In the genomic region with DNA sequence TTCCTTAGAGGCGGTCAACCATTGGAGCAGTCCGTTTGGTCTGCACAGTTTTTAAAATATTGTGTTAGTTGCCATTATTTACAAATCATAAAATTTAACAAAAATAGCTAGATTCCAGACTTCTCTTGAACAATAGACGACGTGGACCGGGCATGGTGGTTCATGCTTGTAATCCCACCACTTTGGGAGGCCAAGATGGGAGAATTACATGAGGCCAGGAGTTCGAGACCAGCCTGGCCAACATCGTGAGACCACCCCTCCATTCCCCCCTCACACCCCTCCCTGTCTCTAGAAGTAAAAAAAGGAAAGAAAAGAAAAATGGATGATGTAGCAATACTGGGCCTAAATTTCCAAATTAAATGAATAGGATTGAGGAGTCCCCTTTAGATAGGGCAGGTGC, we compare ENCODE assay signal across 12 cellular contexts. TPM values are rescaled to one million over a fixed set of nuclear protein-coding genes. Genes with fewer than 3 reads are reported as not detected.
DNase-seq lines count a peak whose midpoint lies in the region; ATAC-seq, FAIRE-seq and TF ChIP-seq lines count a peak whose summit lies in the region.
"Had no signal": no experiment of that assay in that cellular context is flagged by ENCODE, and none has a peak within 500 bp of the region (broad histone marks: within the 10 kb centered on the region; RNA-seq: fewer than 3 reads in every experiment).

No MANE protein-coding gene starts in this region.

- H3K4me1 ChIP-seq in BLaER1 treated with 17β-estradiol and CSF1 and Interleukin-3, amounts not matched to agents 10 nM and 100 nM, result peaks cover 11 to 61% (median 26%) of the 10 kb centered on the region in 10 experiments
- no peaks in the 10 kb centered on the region; the same call in 1 of the 2 replicates for H3K4me1 ChIP-seq in HUES6 (ENCODE audit: control insufficient read depth, insufficient read depth, low read length)

- H3K9ac ChIP-seq in BLaER1 treated with 17β-estradiol and CSF1 and Interleukin-3, amounts not matched to agents 10 nM and 100 nM, result peak overlapping the region in 6 of 11 experiments; percentile 76 to 91 (median 87); a peak in 12 of 22 replicates
- H3K9ac ChIP-seq in HUES6 (ENCODE audit: low read length), result no peak overlapping the region

- H3K9me3 ChIP-seq in BLaER1 treated with 17β-estradiol and CSF1 and Interleukin-3, amounts not matched to agents 10 nM and 100 nM (replicated peaks in 1 of 11), result no peaks in the 10 kb centered on the region
- H3K9me3 ChIP-seq in HUES6 (ENCODE audit: control insufficient read depth, insufficient read depth, low read depth, low read length), result no peaks in the 10 kb centered on the region
- no peaks in the 10 kb centered on the region for H3K9me3 ChIP-seq in WERI-Rb-1 (ENCODE audit: severe bottlenecking)

- POLR2A ChIA-PET in naive thymus-derived CD8-positive, alpha-beta T cell (lab: Charles Lee), result interaction anchor here (1.2 kb wide), 1 partner anchor 48 kb away, joined by 4 read pairs; a partner anchor contains a TSS

- no peaks in the 10 kb centered on the region for H3K36me3 ChIP-seq in BLaER1 treated with 17β-estradiol and CSF1 and Interleukin-3, amounts not matched to agents 10 nM and 100 nM
- H3K36me3 ChIP-seq in HUES6 (ENCODE audit: control insufficient read depth, insufficient read depth, low read length), result no peaks in the 10 kb centered on the region
- H3K36me3 ChIP-seq in WERI-Rb-1, result no peaks in the 10 kb centered on the region

- no peak for FAIRE-seq in GM12891 (lab: Jason Lieb, UNC)
- no peak for FAIRE-seq in frontal cortex (lab: Jason Lieb, UNC)
- FAIRE-seq: colon had no signal

- H3K9me3 Mint-ChIP-seq in naive thymus-derived CD8-positive, alpha-beta T cell, result no peaks in the 10 kb centered on the region

- H3K27me3 ChIP-seq in BLaER1 treated with 17β-estradiol and CSF1 and Interleukin-3, amounts not matched to agents 10 nM and 100 nM, result peaks cover 0 to 63% (median 57%) of the 10 kb centered on the region in 11 experiments; a peak in 20 of 22 replicates
- peaks cover 57% of the 10 kb centered on the region for H3K27me3 ChIP-seq in HUES6 (ENCODE audit: control insufficient read depth, insufficient read depth, low read length)
- peaks cover 24% of the 10 kb centered on the region for H3K27me3 ChIP-seq in WERI-Rb-1 (ENCODE audit: insufficient read depth, low read depth, severe bottlenecking)

- H3K4me3 Mint-ChIP-seq in naive thymus-derived CD8-positive, alpha-beta T cell, result peak overlapping the region; percentile 56 to 87 (median 65)

- H3K4me1 Mint-ChIP-seq in naive thymus-derived CD8-positive, alpha-beta T cell, result peaks cover 0 to 23% (median 6%) of the 10 kb centered on the region in 4 donors

- peak overlapping the region in 5 of 11 experiments; percentile 78 to 88 (median 87); a peak in 10 of 22 replicates for H3K27ac ChIP-seq in BLaER1 treated with 17β-estradiol and CSF1 and Interleukin-3, amounts not matched to agents 10 nM and 100 nM
- no peak overlapping the region for H3K27ac ChIP-seq in HUES6 (ENCODE audit: low read depth, low read length)
- H3K27ac ChIP-seq in coronary artery, result peak overlapping the region in 1 of 2 donors; percentile 80
- H3K27ac ChIP-seq in WERI-Rb-1, result no peak overlapping the region

- no peak for TF ChIP-seq CTCF in coronary artery (IDR thresholded peaks at IDR 0.05)
- no peak for TF ChIP-seq CTCF in WERI-Rb-1 (IDR thresholded peaks at IDR 0.05; ENCODE audit: low read depth, low read length)

- H4K20me1 ChIP-seq in BLaER1 treated with 17β-estradiol and CSF1 and Interleukin-3, amounts not matched to agents 10 nM and 100 nM, result 0 out of 22 replicates have a peak, but pooled peaks cover 0 to 8% (median 0%) of the 10 kb centered on the region in 11 experiments

- H3K27me3 Mint-ChIP-seq in naive thymus-derived CD8-positive, alpha-beta T cell, result peaks cover 22 to 65% (median 40%) of the 10 kb centered on the region in 5 donors

- ATAC-seq in naive thymus-derived CD8-positive, alpha-beta T cell, result no peak

- no peak for TF ChIP-seq POLR2A in GM12891 (IDR thresholded peaks at IDR 0.05; ENCODE audit: low read depth, low read length)

- no peaks in the 10 kb centered on the region for H3K36me3 Mint-ChIP-seq in naive thymus-derived CD8-positive, alpha-beta T cell

- peak overlapping the region; percentile 82 to 98 (median 95) for H3K4me2 ChIP-seq in BLaER1 treated with 17β-estradiol and CSF1 and Interleukin-3, amounts not matched to agents 10 nM and 100 nM

- peak overlapping the region in 2 of 10 donors; percentile 25 to 29 for H3K27ac Mint-ChIP-seq in naive thymus-derived CD8-positive, alpha-beta T cell

- DNase-seq in coronary artery (ENCODE audit: low spot score) (no peak), GM12891 (ENCODE audit: insufficient read length, low spot score) (no peak), frontal cortex (ENCODE audit: low spot score in 2 of 2) (no peak), WERI-Rb-1 (no peak)
- DNase-seq in naive thymus-derived CD8-positive, alpha-beta T cell, result no peak
- DNase-seq in activated CD4-positive, alpha-beta T cell treated with anti-CD3 and anti-CD28 coated beads for 4 hours, result no peak
- DNase-seq: GF-D8, midbrain, NCI-H69 had no signal

- H3K4me3 ChIP-seq in BLaER1 treated with 17β-estradiol and CSF1 and Interleukin-3, amounts not matched to agents 10 nM and 100 nM, result peak overlapping the region in 8 of 10 experiments; percentile 62 to 84 (median 70); a peak in 15 of 20 replicates
- H3K4me3 ChIP-seq in HUES6 (ENCODE audit: low read depth, low read length) (peak overlapping the region; percentile 80), coronary artery (peak overlapping the region; percentile 83), WERI-Rb-1 (ENCODE audit: low read depth, low read length) (no peak overlapping the region)

TF ChIP-seq in GM12891, 5 proteins besides CTCF, POLR2A, EP300 and RAD21:
- TF ChIP-seq PAX5 (IDR thresholded peaks at IDR 0.05; ENCODE audit: insufficient read depth, low read length, severe bottlenecking) (no peak), SPI1 (IDR thresholded peaks at IDR 0.05; ENCODE audit: low read depth, low read length) (no peak), POU2F2 (IDR thresholded peaks at IDR 0.05; ENCODE audit: low read depth, low read length) (no peak), POLR2AphosphoS5 (IDR thresholded peaks at IDR 0.05; ENCODE audit: low read depth, low read length) (no peak), TAF1 (IDR thresholded peaks at IDR 0.05; ENCODE audit: low read depth, low read length) (no peak)

RNA-seq across cellular contexts. Expression of a gene that starts 1.0 kb away (rescaled TPM):
- 1 to 10 TPM; 1.2 to 2.4 TPM for total RNA-seq in naive thymus-derived CD8-positive, alpha-beta T cell
- under 1 TPM in 2 of 3 donors, not detected in 1; 0.04 to 0.13 TPM for polyA plus RNA-seq in naive thymus-derived CD8-positive, alpha-beta T cell
- polyA plus RNA-seq in GM12891 (2012; ENCODE audit: low read depth, missing spikeins), result 1.7 TPM
- total RNA-seq in frontal cortex, result 1.2 TPM

RNA-seq across cellular contexts. Expression of a gene that starts 47.4 kb away (rescaled TPM):
- total RNA-seq in naive thymus-derived CD8-positive, alpha-beta T cell, result 10 to 100 TPM; 12.2 to 13.7 TPM
- 10 to 100 TPM; 30.0 to 40.1 (median 35.3) TPM for polyA plus RNA-seq in naive thymus-derived CD8-positive, alpha-beta T cell
- polyA plus RNA-seq in GM12891 (2012; ENCODE audit: low read depth, missing spikeins), result 19.0 TPM
- 18.8 TPM for total RNA-seq in frontal cortex
